Comparison of ENCODE assay signal across 14 cellular contexts in genomic region chr7:131583430-131583829, GRCh38.
"Had no signal": no experiment of that assay in that cellular context is flagged by ENCODE, and none has a peak within 500 bp of the region (broad histone marks: within the 10 kb centered on the region; RNA-seq: fewer than 3 reads in every experiment).

No MANE protein-coding gene starts in this region.

- H3K4me3 ChIP-seq: upper lobe of left lung had no signal

- H3K9me3 ChIP-seq: upper lobe of left lung had no signal

- H3K4me1 Mint-ChIP-seq: activated naive CD8-positive, alpha-beta T cell treated with anti-CD3 and anti-CD28 coated beads, Interleukin-2, amount 10 ng/mL, durations not matched to agents 7 days and 5 days; memory B cell had no signal

- H3K9ac ChIP-seq: parathyroid adenoma had no signal

- H3K4me3 Mint-ChIP-seq: activated CD4-positive, alpha-beta memory T cell treated with anti-CD3 and anti-CD28 coated beads for 36 hours; activated naive CD8-positive, alpha-beta T cell treated with anti-CD3 and anti-CD28 coated beads, Interleukin-2, amount 10 ng/mL, durations not matched to agents 7 days and 5 days; memory B cell; stimulated activated naive CD8-positive, alpha-beta T cell treated with anti-CD3 and anti-CD28 coated beads, Interleukin-15, Interleukin-2, amounts not matched to agents 100 ng/mL and 50 ng/mL, for 24 hours had no signal

- DNase-seq: activated CD4-positive, alpha-beta memory T cell treated with anti-CD3 and anti-CD28 coated beads for 36 hours; activated gamma-delta T cell; activated naive CD8-positive, alpha-beta T cell treated with anti-CD3 and anti-CD28 coated beads, Interleukin-2, amount 10 ng/mL, durations not matched to agents 7 days and 5 days; activated T-cell treated with anti-CD3 and anti-CD28 coated beads, Interleukin-2, amount 50 U/mL, for 48 hours; anterior cingulate cortex; foreskin keratinocyte; head of caudate nucleus; stimulated activated CD4-positive, alpha-beta T cell treated with anti-CD3 and anti-CD28 coated beads, Interleukin-15, amount 100 ng/mL, for 24 hours; stimulated activated CD4-positive, alpha-beta T cell treated with anti-CD3 and anti-CD28 coated beads, Interleukin-4, amount 100 ng/mL, for 24 hours; T-helper 9 cell; upper lobe of left lung had no signal

- H3K36me3 Mint-ChIP-seq: activated CD4-positive, alpha-beta memory T cell treated with anti-CD3 and anti-CD28 coated beads for 36 hours; activated naive CD8-positive, alpha-beta T cell treated with anti-CD3 and anti-CD28 coated beads, Interleukin-2, amount 10 ng/mL, durations not matched to agents 7 days and 5 days; memory B cell had no signal

- H3K27me3 ChIP-seq: foreskin keratinocyte, upper lobe of left lung had no signal

- H3K27ac Mint-ChIP-seq: activated CD4-positive, alpha-beta memory T cell treated with anti-CD3 and anti-CD28 coated beads for 36 hours; activated naive CD8-positive, alpha-beta T cell treated with anti-CD3 and anti-CD28 coated beads, Interleukin-2, amount 10 ng/mL, durations not matched to agents 7 days and 5 days; memory B cell; stimulated activated naive CD8-positive, alpha-beta T cell treated with anti-CD3 and anti-CD28 coated beads, Interleukin-15, Interleukin-2, amounts not matched to agents 100 ng/mL and 50 ng/mL, for 24 hours had no signal

- H3K9me3 Mint-ChIP-seq: activated CD4-positive, alpha-beta memory T cell treated with anti-CD3 and anti-CD28 coated beads for 36 hours; activated naive CD8-positive, alpha-beta T cell treated with anti-CD3 and anti-CD28 coated beads, Interleukin-2, amount 10 ng/mL, durations not matched to agents 7 days and 5 days; memory B cell; stimulated activated naive CD8-positive, alpha-beta T cell treated with anti-CD3 and anti-CD28 coated beads, Interleukin-15, Interleukin-2, amounts not matched to agents 100 ng/mL and 50 ng/mL, for 24 hours had no signal

- H3K4me1 ChIP-seq: foreskin keratinocyte had no signal

- H3K27me3 Mint-ChIP-seq: activated CD4-positive, alpha-beta memory T cell treated with anti-CD3 and anti-CD28 coated beads for 36 hours; activated naive CD8-positive, alpha-beta T cell treated with anti-CD3 and anti-CD28 coated beads, Interleukin-2, amount 10 ng/mL, durations not matched to agents 7 days and 5 days had no signal

- H3K36me3 ChIP-seq: upper lobe of left lung had no signal

- H3K27ac ChIP-seq: foreskin keratinocyte, parathyroid adenoma had no signal
